1 cellular context compared by ENCODE assay signal in genomic region chr20:17910828-17911294, GRCh38.
TF ChIP-seq lines count a peak whose summit lies in the region.

No MANE protein-coding gene starts in this region.

TF ChIP-seq in H1, 55 proteins besides CTCF, POLR2A, EP300 and RAD21:
- peak; percentile 31; the same call in 1 of the 2 replicates for TF ChIP-seq JUND (IDR thresholded peaks at IDR 0.05; ENCODE audit: low read length)
- TF ChIP-seq SAP30 (IDR thresholded peaks at IDR 0.05; ENCODE audit: insufficient read depth, insufficient replicate concordance, low read length): no peak
- TF ChIP-seq CREB1 (IDR thresholded peaks at IDR 0.05): no peak
- TF ChIP-seq SP4 (IDR thresholded peaks at IDR 0.05; ENCODE audit: low read length): no peak
- peak; percentile 59; the same call in 1 of the 2 replicates for TF ChIP-seq SRF (IDR thresholded peaks at IDR 0.05; ENCODE audit: low read depth, low read length)
